Comparison of ENCODE assay signal across 23 cellular contexts in genomic region chr2:191063584-191063983, GRCh38. TPM values are rescaled to one million over a fixed set of nuclear protein-coding genes. Genes with fewer than 3 reads are reported as not detected.
DNase-seq lines count a peak whose midpoint lies in the region; ATAC-seq, FAIRE-seq and TF ChIP-seq lines count a peak whose summit lies in the region.
"Had no signal": no experiment of that assay in that cellular context is flagged by ENCODE, and none has a peak within 500 bp of the region (broad histone marks: within the 10 kb centered on the region; RNA-seq: fewer than 3 reads in every experiment).

No MANE protein-coding gene starts in this region.

- H3K4me2 ChIP-seq in astrocyte (ENCODE audit: low read length): no peak overlapping the region
- H3K4me2 ChIP-seq: SK-N-SH had no signal

- H3K27ac Mint-ChIP-seq in T-helper 1 cell treated with Interleukin-12 subunit alpha and Interleukin-12 subunit beta and Interleukin-4 antibody, amounts not matched to agents 30 μg/mL and 1 μg/mL, for 36 hours: peak overlapping the region; percentile 81
- peak overlapping the region; percentile 32 to 85 (median 42) for H3K27ac Mint-ChIP-seq in CD4-positive, CD25-positive, alpha-beta regulatory T cell
- H3K27ac Mint-ChIP-seq in T-helper 17 cell (peak overlapping the region; percentile 97), astrocyte (ENCODE audit: unreplicated experiment) (no peak overlapping the region)
- H3K27ac Mint-ChIP-seq: stimulated activated naive B cell treated with anti-CD40 and anti-IgM and Interleukin-4, amounts not matched to agents 10 μg/mL and 1 μg/mL and 100 μg/mL, for 72 hours; WTC11 had no signal

- no peaks in the 10 kb centered on the region for H3K27me3 Mint-ChIP-seq in T-helper 1 cell treated with Interleukin-12 subunit alpha and Interleukin-12 subunit beta and Interleukin-4 antibody, amounts not matched to agents 30 μg/mL and 1 μg/mL, for 36 hours (ENCODE audit: low read depth)
- H3K27me3 Mint-ChIP-seq in CD4-positive, CD25-positive, alpha-beta regulatory T cell: no peaks in the 10 kb centered on the region
- H3K27me3 Mint-ChIP-seq in T-helper 17 cell (no peaks in the 10 kb centered on the region), astrocyte (ENCODE audit: low read depth, unreplicated experiment) (no peaks in the 10 kb centered on the region)
- H3K27me3 Mint-ChIP-seq: stimulated activated naive B cell treated with anti-CD40 and anti-IgM and Interleukin-4, amounts not matched to agents 10 μg/mL and 1 μg/mL and 100 μg/mL, for 72 hours had no signal

- H4K20me1 ChIP-seq in astrocyte (ENCODE audit: insufficient read depth, low read length): no peaks in the 10 kb centered on the region

- DNase-seq in T-helper 1 cell (no peak), T-helper 17 cell (no peak), astrocyte (ENCODE audit: low read depth) (no peak), EL (no peak)
- DNase-seq in CD4-positive, CD25-positive, alpha-beta regulatory T cell: no peak
- DNase-seq: activated CD4-positive, alpha-beta T cell treated with anti-CD3 and anti-CD28 coated beads, Interleukin-2, amount 50 U/mL, for 48 hours; brain microvascular endothelial cell; GM23248; hypothalamus; Kasumi-1; mesendoderm; psoas muscle; SK-N-SH; stimulated activated CD4-positive, alpha-beta T cell treated with anti-CD3 and anti-CD28 coated beads, Interleukin-4, amount 100 ng/mL, for 4 hours; stimulated activated naive B cell treated with anti-CD40 and anti-IgM and Interleukin-4, amounts not matched to agents 10 μg/mL and 1 μg/mL and 100 μg/mL, for 72 hours; testis had no signal

- no peak for TF ChIP-seq CTCF in astrocyte (IDR thresholded peaks at IDR 0.05; ENCODE audit: insufficient read depth, low read depth, low read length)

- H3K9me3 ChIP-seq in CD4-positive, CD25-positive, alpha-beta regulatory T cell (ENCODE audit: control insufficient read depth in 2 of 2, low read length in 2 of 2): no peaks in the 10 kb centered on the region
- H3K9me3 ChIP-seq in T-helper 17 cell (ENCODE audit: control insufficient read depth, low read length, poor library complexity, severe bottlenecking): no peaks in the 10 kb centered on the region
- H3K9me3 ChIP-seq in astrocyte (ENCODE audit: insufficient read depth, low read depth, low read length): no peaks in the 10 kb centered on the region
- H3K9me3 ChIP-seq: psoas muscle, SK-N-SH, testis had no signal

- H3K4me1 Mint-ChIP-seq in T-helper 1 cell treated with Interleukin-12 subunit alpha and Interleukin-12 subunit beta and Interleukin-4 antibody, amounts not matched to agents 30 μg/mL and 1 μg/mL, for 36 hours (ENCODE audit: low read depth): peaks cover 55% of the 10 kb centered on the region
- peaks cover 45 to 69% (median 58%) of the 10 kb centered on the region in 4 donors for H3K4me1 Mint-ChIP-seq in CD4-positive, CD25-positive, alpha-beta regulatory T cell
- H3K4me1 Mint-ChIP-seq in T-helper 17 cell: peaks cover 50% of the 10 kb centered on the region
- peaks cover 2% of the 10 kb centered on the region for H3K4me1 Mint-ChIP-seq in astrocyte (ENCODE audit: low read depth, unreplicated experiment)

- H3K4me3 ChIP-seq in CD4-positive, CD25-positive, alpha-beta regulatory T cell (ENCODE audit: low read depth, low read length): no peak overlapping the region
- no peak overlapping the region for H3K4me3 ChIP-seq in astrocyte (ENCODE audit: insufficient read depth, low read depth, low read length)
- H3K4me3 ChIP-seq: GM23248, psoas muscle, testis had no signal

- H3K27me3 ChIP-seq in CD4-positive, CD25-positive, alpha-beta regulatory T cell (ENCODE audit: control insufficient read depth, insufficient read depth, low read length): no peaks in the 10 kb centered on the region
- no peaks in the 10 kb centered on the region for H3K27me3 ChIP-seq in astrocyte (ENCODE audit: insufficient read depth, low read length)
- H3K27me3 ChIP-seq: brain microvascular endothelial cell, testis had no signal

- H3K36me3 ChIP-seq in CD4-positive, CD25-positive, alpha-beta regulatory T cell (ENCODE audit: control insufficient read depth, insufficient read depth, low read length): peaks cover 6% of the 10 kb centered on the region
- H3K36me3 ChIP-seq in astrocyte (ENCODE audit: insufficient read depth, low read length): no peaks in the 10 kb centered on the region
- H3K36me3 ChIP-seq: brain microvascular endothelial cell had no signal

- H3K4me3 Mint-ChIP-seq in T-helper 1 cell treated with Interleukin-12 subunit alpha and Interleukin-12 subunit beta and Interleukin-4 antibody, amounts not matched to agents 30 μg/mL and 1 μg/mL, for 36 hours: peak overlapping the region; percentile 76
- peak overlapping the region in 1 of 4 donors; percentile 29 for H3K4me3 Mint-ChIP-seq in CD4-positive, CD25-positive, alpha-beta regulatory T cell
- H3K4me3 Mint-ChIP-seq in T-helper 17 cell (no peak overlapping the region), astrocyte (ENCODE audit: unreplicated experiment) (no peak overlapping the region)
- H3K4me3 Mint-ChIP-seq: stimulated activated naive B cell treated with anti-CD40 and anti-IgM and Interleukin-4, amounts not matched to agents 10 μg/mL and 1 μg/mL and 100 μg/mL, for 72 hours; WTC11 had no signal

- H2AFZ ChIP-seq in astrocyte (ENCODE audit: low read depth, low read length): no peak overlapping the region
- H2AFZ ChIP-seq: GM23248 had no signal

- H3K79me2 ChIP-seq in astrocyte (ENCODE audit: insufficient read depth, low read length): no peaks in the 10 kb centered on the region

- H3K4me1 ChIP-seq in CD4-positive, CD25-positive, alpha-beta regulatory T cell (ENCODE audit: control insufficient read depth, insufficient read depth, low read length, poor library complexity, severe bottlenecking): peaks cover 44% of the 10 kb centered on the region
- H3K4me1 ChIP-seq in astrocyte (ENCODE audit: insufficient read depth, low read length): no peaks in the 10 kb centered on the region
- H3K4me1 ChIP-seq: testis had no signal

- no peak overlapping the region for H3K27ac ChIP-seq in CD4-positive, CD25-positive, alpha-beta regulatory T cell (ENCODE audit: insufficient read depth, low read length, poor library complexity, severe bottlenecking)
- no peak overlapping the region for H3K27ac ChIP-seq in astrocyte (ENCODE audit: low read depth, low read length)
- H3K27ac ChIP-seq: 22Rv1, brain microvascular endothelial cell, C4-2B, GM23248, psoas muscle, testis had no signal

- FAIRE-seq in astrocyte (lab: Jason Lieb, UNC): peak; percentile 13

- no peaks in the 10 kb centered on the region for H3K9me3 Mint-ChIP-seq in T-helper 1 cell treated with Interleukin-12 subunit alpha and Interleukin-12 subunit beta and Interleukin-4 antibody, amounts not matched to agents 30 μg/mL and 1 μg/mL, for 36 hours
- H3K9me3 Mint-ChIP-seq in CD4-positive, CD25-positive, alpha-beta regulatory T cell: no peaks in the 10 kb centered on the region
- no peaks in the 10 kb centered on the region for H3K9me3 Mint-ChIP-seq in astrocyte (ENCODE audit: unreplicated experiment)
- H3K9me3 Mint-ChIP-seq: stimulated activated naive B cell treated with anti-CD40 and anti-IgM and Interleukin-4, amounts not matched to agents 10 μg/mL and 1 μg/mL and 100 μg/mL, for 72 hours; WTC11 had no signal

- ATAC-seq in CD4-positive, CD25-positive, alpha-beta regulatory T cell (ENCODE audit: low read depth in 2 of 2): no peak
- ATAC-seq in T-helper 17 cell: no peak
- no peak for ATAC-seq in HG03521 (IDR thresholded peaks at IDR 0.05; ENCODE audit: unreplicated experiment)
- no peak for ATAC-seq in HG02840 (IDR thresholded peaks at IDR 0.05; ENCODE audit: low FRiP score, unreplicated experiment)
- ATAC-seq: left lobe of liver; psoas muscle; stimulated activated naive B cell treated with anti-CD40 and anti-IgM and Interleukin-4, amounts not matched to agents 10 μg/mL and 1 μg/mL and 100 μg/mL, for 72 hours; WTC11 had no signal

- H3K9ac ChIP-seq in astrocyte (ENCODE audit: low read length): no peak overlapping the region
- H3K9ac ChIP-seq: GM23248, SK-N-SH had no signal

- peaks cover 56% of the 10 kb centered on the region for H3K36me3 Mint-ChIP-seq in T-helper 1 cell treated with Interleukin-12 subunit alpha and Interleukin-12 subunit beta and Interleukin-4 antibody, amounts not matched to agents 30 μg/mL and 1 μg/mL, for 36 hours (ENCODE audit: low read depth)
- H3K36me3 Mint-ChIP-seq in CD4-positive, CD25-positive, alpha-beta regulatory T cell: peaks cover 28% of the 10 kb centered on the region
- H3K36me3 Mint-ChIP-seq in T-helper 17 cell (ENCODE audit: low read depth): peaks cover 11% of the 10 kb centered on the region
- H3K36me3 Mint-ChIP-seq in astrocyte (ENCODE audit: low read depth, unreplicated experiment): no peaks in the 10 kb centered on the region
- H3K36me3 Mint-ChIP-seq: WTC11 had no signal

RNA-seq across cellular contexts. Expression of gene STAT1, which starts 49.6 kb away (rescaled TPM):
- 262 TPM for total RNA-seq in CD4-positive, CD25-positive, alpha-beta regulatory T cell
- polyA plus RNA-seq in CD4-positive, CD25-positive, alpha-beta regulatory T cell: 100 to 1,000 TPM; 198 to 331 (median 274) TPM
- 10 to 100 TPM; 80.7 to 86.4 TPM for total RNA-seq in T-helper 17 cell
- 377 and 447 TPM in 2 replicates for total RNA-seq in astrocyte
